ENCODE assay signal across 7 cellular contexts in the genomic region with DNA sequence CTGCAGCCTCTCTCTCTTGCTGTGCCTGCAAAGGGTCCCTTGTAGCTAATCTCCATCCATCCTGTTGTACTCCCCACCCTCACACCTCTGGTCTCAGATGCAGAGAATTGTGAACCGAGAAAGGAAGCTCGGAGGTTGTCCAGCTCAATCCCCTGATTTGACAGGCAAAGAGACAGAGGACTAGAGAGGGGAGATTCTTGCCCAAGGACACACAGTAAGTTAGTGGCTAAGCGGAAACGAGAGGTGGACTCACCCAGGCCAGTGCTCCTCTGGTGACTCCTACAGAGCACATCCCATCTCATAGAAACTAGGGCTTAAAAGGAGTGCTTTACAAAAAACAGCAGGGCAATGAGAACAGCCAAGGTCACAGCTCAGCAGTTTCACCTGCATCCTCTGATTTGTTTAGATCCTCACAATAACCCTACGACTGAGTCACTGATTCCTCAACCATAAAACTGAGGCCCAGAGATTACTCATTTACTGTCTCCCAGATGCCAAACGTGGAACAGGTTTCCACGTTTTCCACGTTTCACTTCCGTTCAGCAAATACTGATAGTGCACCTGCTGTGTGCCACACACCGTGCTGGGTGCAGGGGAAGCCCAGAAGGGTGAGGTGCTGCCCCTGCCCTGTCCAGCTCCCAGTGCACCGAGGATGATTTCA. TPM values are rescaled to one million over a fixed set of nuclear protein-coding genes. Genes with fewer than 3 reads are reported as not detected.
DNase-seq lines count a peak whose midpoint lies in the region; ATAC-seq and TF ChIP-seq lines count a peak whose summit lies in the region.

No MANE protein-coding gene starts in this region.

- no peak overlapping the region for H4K8ac ChIP-seq in mesendoderm (ENCODE audit: low read depth, low read length)

- H3K36me3 ChIP-seq in OCI-LY3 (replicated peaks; ENCODE audit: low read depth, low read length) (peaks cover 13% of the 10 kb centered on the region), testis (ENCODE audit: low read depth, missing control alignments) (no peaks in the 10 kb centered on the region), mesendoderm (ENCODE audit: control insufficient read depth, insufficient read depth, low read length) (peaks cover 4% of the 10 kb centered on the region)

- H3K9me3 ChIP-seq in OCI-LY3 (ENCODE audit: insufficient read depth, low read length) (no peaks in the 10 kb centered on the region), testis (no peaks in the 10 kb centered on the region)

- no peak overlapping the region for H2AFZ ChIP-seq in OCI-LY3 (ENCODE audit: low read depth, low read length)

- H2BK5ac ChIP-seq in mesendoderm (ENCODE audit: low read length): no peak overlapping the region

- H3K27ac ChIP-seq in OCI-LY3 (ENCODE audit: low read length) (peak overlapping the region; percentile 90), temporal lobe (ENCODE audit: low read depth, low read length) (peak overlapping the region; percentile 22), testis (no peak overlapping the region), mesendoderm (ENCODE audit: low read depth, low read length) (no peak overlapping the region)

- H3K4me2 ChIP-seq in OCI-LY3 (ENCODE audit: low read length): peak overlapping the region; percentile 73
- H3K4me2 ChIP-seq in mesendoderm (ENCODE audit: low read length): no peak overlapping the region

- DNase-seq in GM19240 (ENCODE audit: insufficient read length, low spot score): peak; percentile 18
- no peak for DNase-seq in testis
- DNase-seq in SW480 (ENCODE audit: low spot score): no peak
- no peak for DNase-seq in mesendoderm

- H3K4ac ChIP-seq in mesendoderm (ENCODE audit: low read depth, low read length): no peak overlapping the region

- no peak overlapping the region for H2BK120ac ChIP-seq in mesendoderm (ENCODE audit: low read depth, low read length)

- H3K4me1 ChIP-seq in OCI-LY3 (ENCODE audit: low read length): peaks cover 76% of the 10 kb centered on the region
- no peaks in the 10 kb centered on the region for H3K4me1 ChIP-seq in testis
- H3K4me1 ChIP-seq in mesendoderm (ENCODE audit: control insufficient read depth, low read depth, low read length): no peaks in the 10 kb centered on the region

- H3K79me2 ChIP-seq in OCI-LY3 (ENCODE audit: low read length) (peaks cover 9% of the 10 kb centered on the region; the same call in 1 of the 2 replicates), mesendoderm (ENCODE audit: control insufficient read depth, insufficient read depth, low read length) (no peaks in the 10 kb centered on the region)

- H4K5ac ChIP-seq in mesendoderm (ENCODE audit: low read length): no peak overlapping the region

- H3K9ac ChIP-seq in OCI-LY3 (ENCODE audit: low read length) (peak overlapping the region; percentile 63; the same call in 1 of the 2 replicates), mesendoderm (ENCODE audit: low read length) (no peak overlapping the region)

- peak overlapping the region; percentile 48; the same call in 1 of the 2 replicates for H3K4me3 ChIP-seq in OCI-LY3 (ENCODE audit: low read length)
- H3K4me3 ChIP-seq in testis: no peak overlapping the region
- no peak overlapping the region for H3K4me3 ChIP-seq in mesendoderm (ENCODE audit: low read length)

- no peaks in the 10 kb centered on the region for H3K79me1 ChIP-seq in mesendoderm (ENCODE audit: low read length)

- H2AK5ac ChIP-seq in mesendoderm (ENCODE audit: low read length): no peak overlapping the region

- peak; percentile 49 for ATAC-seq in HG02938 (IDR thresholded peaks at IDR 0.05; ENCODE audit: unreplicated experiment)

- TF ChIP-seq CTCF in OCI-LY3 (IDR thresholded peaks at IDR 0.05; ENCODE audit: low read depth, low read length) (no peak), testis (IDR thresholded peaks at IDR 0.05) (no peak)

- H3K27me3 ChIP-seq in OCI-LY3 (ENCODE audit: low read depth, low read length) (no peaks in the 10 kb centered on the region), testis (no peaks in the 10 kb centered on the region), mesendoderm (ENCODE audit: insufficient read depth, low read length, poor library complexity) (no peaks in the 10 kb centered on the region)

- no peak overlapping the region for H3K56ac ChIP-seq in mesendoderm (ENCODE audit: low read length)

- WGBS in testis, 2 donors: 85 to 87% methylated on average over 5 to 11 of the region's 11 CpGs
- WGBS in mesendoderm (ENCODE audit: extremely low coverage, insufficient coverage, low lambda C conversion rate): no CpG with 5 or more reads among the region's 11 CpGs

- no peak overlapping the region for H3K18ac ChIP-seq in mesendoderm (ENCODE audit: low read length)

- no peak for TF ChIP-seq POLR2A in testis (IDR thresholded peaks at IDR 0.05)

- intact Hi-C loops in testis (cut with DNase I; ENCODE audit: low total_unique reads): no loop called here

- no peaks in the 10 kb centered on the region for H4K20me1 ChIP-seq in OCI-LY3 (ENCODE audit: insufficient read depth, low read length)

- no peak overlapping the region for H3K23ac ChIP-seq in mesendoderm (ENCODE audit: low read length)

- H2BK15ac ChIP-seq in mesendoderm (replicated peaks; ENCODE audit: low read depth): no peak overlapping the region

RNA-seq across cellular contexts. Expression of a gene that starts 22.1 kb away (rescaled TPM):
- total RNA-seq in temporal lobe (7.1 TPM), testis (1 to 10 TPM; 4.5 to 5.1 TPM)
- polyA plus RNA-seq in testis (ENCODE audit: insufficient read depth, low read depth, low replicate concordance): 3.5 TPM
- polyA plus RNA-seq in mesendoderm (2013, experiment 1 of 2): 8.2 TPM
- 8.7 TPM for polyA plus RNA-seq in mesendoderm (2013, experiment 2 of 2)

RNA-seq across cellular contexts. Expression of a gene that starts 38.7 kb away (rescaled TPM):
- total RNA-seq in temporal lobe (0.98 TPM), testis (1 to 10 TPM in 1 of 2 donors, under 1 TPM in 1; 0.47 to 1.1 TPM)
- polyA plus RNA-seq in testis (ENCODE audit: insufficient read depth, low read depth, low replicate concordance): 0.36 TPM
- polyA plus RNA-seq in mesendoderm (2013, experiment 1 of 2): 0.10 TPM
- 0.07 TPM for polyA plus RNA-seq in mesendoderm (2013, experiment 2 of 2)

Comparison
In these comparisons a context has a peak if more than half of its experiments do, and no peak if none do; other contexts are left out.
1. H3K27ac ChIP-seq: peak in OCI-LY3 (single experiment) and temporal lobe (single experiment); none in testis (0 of 2) and mesendoderm (single experiment).